In the genomic region with DNA sequence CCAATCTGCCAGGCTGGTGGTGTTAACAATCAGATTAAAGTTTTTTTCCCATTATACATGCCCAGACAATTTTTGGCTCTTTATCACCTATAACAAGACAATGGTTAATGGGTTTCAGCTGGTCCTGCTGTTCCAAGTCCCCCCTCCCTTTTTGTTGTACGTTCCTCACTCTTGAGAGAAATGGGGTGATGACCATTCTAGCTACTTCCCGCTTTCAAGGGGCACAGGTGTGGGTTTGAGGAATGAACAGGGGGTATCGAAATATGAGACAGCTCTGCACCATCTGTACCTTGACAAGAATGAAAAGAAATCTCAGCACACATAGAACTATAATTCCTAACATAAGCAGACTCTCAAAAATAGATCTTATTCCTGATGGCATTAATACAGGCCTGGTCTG, we compare ENCODE assay signal across 13 cellular contexts.
"Had no signal": no experiment of that assay in that cellular context is flagged by ENCODE, and none has a peak within 500 bp of the region (broad histone marks: within the 10 kb centered on the region; RNA-seq: fewer than 3 reads in every experiment).

No MANE protein-coding gene starts in this region.

- H3K27ac Mint-ChIP-seq: endodermal cell, neural progenitor cell had no signal

- H3K9me3 ChIP-seq: right lobe of liver had no signal

- H3K9ac ChIP-seq: neural progenitor cell had no signal

- H3K27ac ChIP-seq: hepatocyte, neural progenitor cell, right lobe of liver, transverse colon had no signal

- H3K4me2 ChIP-seq: hepatocyte, neural progenitor cell, smooth muscle cell had no signal

- H3K27me3 ChIP-seq: hepatocyte, neural progenitor cell, right lobe of liver, transverse colon had no signal

- H3K36me3 ChIP-seq: neural progenitor cell, right lobe of liver, transverse colon had no signal

- H3K4me3 ChIP-seq: hepatocyte, neural progenitor cell, right lobe of liver, smooth muscle cell, transverse colon had no signal

- H3K4me1 ChIP-seq: neural progenitor cell, right lobe of liver, transverse colon had no signal

- H2AFZ ChIP-seq: hepatocyte, neural progenitor cell had no signal

- H3K79me2 ChIP-seq: hepatocyte had no signal

- H3K4me3 Mint-ChIP-seq: endodermal cell, neural progenitor cell had no signal

- H3K36me3 Mint-ChIP-seq: neural progenitor cell had no signal

- DNase-seq: activated naive CD4-positive, alpha-beta T cell treated with anti-CD3 and anti-CD28 coated beads, Interleukin-2, amount 50 U/mL, for 16 hours; endodermal cell; islet precursor cell; right lobe of liver; stimulated activated CD4-positive, alpha-beta T cell treated with anti-CD3 and anti-CD28 coated beads, Interleukin-4, amount 100 ng/mL, for 4 hours; stimulated activated CD8-positive, alpha-beta memory T cell treated with anti-CD3 and anti-CD28 coated beads, Interleukin-4, amount 100 ng/mL, for 48 hours; stimulated activated naive CD4-positive, alpha-beta T cell treated with Interleukin-2 at 50 U/mL for 16 hours; transverse colon had no signal

- H3K4me1 Mint-ChIP-seq: endodermal cell, neural progenitor cell had no signal

- ATAC-seq: esophagus mucosa, left lobe of liver, right lobe of liver had no signal
